Comparison of ENCODE assay signal across 18 cellular contexts in genomic region chr3:174358252-174358651, GRCh38.
"Had no signal": no experiment of that assay in that cellular context is flagged by ENCODE, and none has a peak within 500 bp of the region (broad histone marks: within the 10 kb centered on the region; RNA-seq: fewer than 3 reads in every experiment).

No MANE protein-coding gene starts in this region.

- H3K9ac ChIP-seq: neural progenitor cell had no signal

- H3K4me2 ChIP-seq: neural progenitor cell had no signal

- H3K4me3 ChIP-seq: coronary artery, dorsolateral prefrontal cortex, gastrocnemius medialis, left ventricle myocardium inferior, lower lobe of right lung, neural progenitor cell, ovary, uterus had no signal

- H3K9me3 ChIP-seq: gastrocnemius medialis, left ventricle myocardium inferior, lower lobe of right lung, ovary, uterus had no signal

- H3K27me3 ChIP-seq: dorsolateral prefrontal cortex, gastrocnemius medialis, neural progenitor cell, ovary, uterus had no signal

- H3K36me3 ChIP-seq: gastrocnemius medialis, left ventricle myocardium inferior, lower lobe of right lung, neural progenitor cell, ovary, uterus had no signal

- DNase-seq: dorsolateral prefrontal cortex; effector CD8-positive, alpha-beta T cell; gastrocnemius medialis; left ventricle myocardium inferior; lower lobe of right lung; midbrain; nucleus accumbens; ovary; right cardiac atrium; small intestine; stimulated activated CD4-positive, alpha-beta T cell treated with anti-CD3 and anti-CD28 coated beads, Interleukin-12 subunit alpha, Interleukin-12 subunit beta, amount 100 ng/mL, for 4 hours; stimulated activated naive CD4-positive, alpha-beta T cell; trophoblast cell; uterus had no signal

- H3K4me1 ChIP-seq: gastrocnemius medialis, left ventricle myocardium inferior, lower lobe of right lung, neural progenitor cell, uterus had no signal

- H3K27ac ChIP-seq: coronary artery, dorsolateral prefrontal cortex, gastrocnemius medialis, left ventricle myocardium inferior, lower lobe of right lung, neural progenitor cell, ovary, uterus had no signal

- ATAC-seq: esophagus mucosa; gastrocnemius medialis; lower lobe of right lung; natural killer cell treated with Interleukin-12 subunit alpha and Interleukin-12 subunit beta and Interleukin-15 and Interleukin-18, amount 100 ng/mL, for 72 hours; right cardiac atrium had no signal

- H2AFZ ChIP-seq: neural progenitor cell had no signal
